In the genomic region with DNA sequence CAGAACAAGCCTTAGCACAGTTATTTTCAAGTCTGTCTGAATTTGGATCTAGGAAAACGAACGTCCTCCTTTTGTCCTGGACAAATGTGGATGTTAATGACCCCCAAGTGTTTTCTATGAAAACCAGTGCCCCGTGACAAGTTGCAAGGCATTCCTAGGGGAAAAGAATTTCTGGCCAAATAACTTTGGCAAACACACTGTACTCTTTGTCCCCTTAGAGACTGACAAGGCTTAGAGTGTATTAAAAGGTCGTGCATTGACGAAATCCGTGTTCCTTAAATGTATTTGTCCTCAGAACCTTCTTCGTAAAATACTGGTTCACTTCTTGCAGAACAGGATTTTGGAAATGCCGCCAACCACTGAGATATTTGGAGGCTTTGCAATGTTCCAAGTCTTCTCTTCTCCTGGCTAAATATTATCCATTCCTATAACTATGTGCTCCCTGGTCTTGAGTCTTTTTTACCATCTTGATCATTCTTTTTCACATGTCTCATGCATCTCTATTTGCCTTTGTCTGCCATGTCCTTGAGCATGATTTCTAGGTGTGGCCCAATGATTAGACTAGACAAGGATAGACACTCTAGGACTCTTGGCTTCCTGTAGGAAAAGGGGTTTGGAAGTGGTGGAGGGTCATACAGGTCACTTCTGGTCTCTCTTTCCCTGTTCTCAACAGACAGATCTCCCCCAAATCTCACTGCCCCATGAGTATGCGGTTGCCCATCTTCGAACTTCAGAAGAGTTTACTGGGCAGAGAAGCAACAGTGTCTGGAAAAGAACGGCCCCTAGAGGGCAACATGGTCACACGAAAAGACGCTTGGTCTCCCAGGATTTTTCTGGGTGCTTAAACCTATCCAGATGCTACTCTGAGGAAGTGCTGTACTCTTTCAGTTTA, we compare ENCODE assay signal across 9 cellular contexts.
DNase-seq lines count a peak whose midpoint lies in the region; ATAC-seq and TF ChIP-seq lines count a peak whose summit lies in the region.
"Had no signal": no experiment of that assay in that cellular context is flagged by ENCODE, and none has a peak within 500 bp of the region (broad histone marks: within the 10 kb centered on the region; RNA-seq: fewer than 3 reads in every experiment).

No MANE protein-coding gene starts in this region.

- peak; percentile 63 for TF ChIP-seq CTCF in GM10266 (IDR thresholded peaks at IDR 0.05; ENCODE audit: control insufficient read depth, insufficient read depth, low read depth, missing control alignments)

- in situ Hi-C loops in T47D (cut with HindIII; ENCODE audit: low pct_unique_long_range_greater_than_20kb, low sequenced_read_pairs): no loop called here

- ATAC-seq in GM21528 (IDR thresholded peaks at IDR 0.05; ENCODE audit: low FRiP score, unreplicated experiment): peak; percentile 94
- ATAC-seq in stimulated activated naive CD8-positive, alpha-beta T cell treated with anti-CD3 and anti-CD28 coated beads, Interleukin-15, Interleukin-2, amounts not matched to agents 100 U/mL and 50 U/mL, for 24 hours: peak; percentile 52

- DNase-seq in GM10266 (ENCODE audit: extremely low spot score): peak; percentile 34
- DNase-seq in HuH-7 (ENCODE audit: low spot score): peak; percentile 43
- DNase-seq in RPMI7951 (ENCODE audit: low read depth): peak; percentile 54
- DNase-seq in T47D (ENCODE audit: low read depth in 1 of 2, low spot score in 1 of 2): peak; percentile 43 to 79
- DNase-seq in kidney tubule cell (ENCODE audit: low spot score): peak; percentile 74
- DNase-seq in stimulated activated naive CD8-positive, alpha-beta T cell treated with anti-CD3 and anti-CD28 coated beads, Interleukin-15, Interleukin-2, amounts not matched to agents 100 U/mL and 50 U/mL, for 24 hours: peak; percentile 51
- DNase-seq in activated CD4-positive, CD25-positive, alpha-beta regulatory T cell (lab: John Stamatoyannopoulos, UW): no peak
- DNase-seq: activated T-cell treated with anti-CD3 and anti-CD28 coated beads, Interleukin-2, amount 50 U/mL, for 4 hours had no signal

Comparison
In these comparisons a context has a peak if more than half of its experiments do, and no peak if none do; other contexts are left out.
1. DNase-seq: peak in GM10266 (single experiment), HuH-7 (single experiment), RPMI7951 (single experiment), T47D (2 of 2), kidney tubule cell (single experiment) and stimulated activated naive CD8-positive, alpha-beta T cell treated with anti-CD3 and anti-CD28 coated beads, Interleukin-15, Interleukin-2, amounts not matched to agents 100 U/mL and 50 U/mL, for 24 hours (single experiment); none in activated CD4-positive, CD25-positive, alpha-beta regulatory T cell (0 of 4).